14 cellular contexts compared by ENCODE assay signal in genomic region chr2:230335461-230335863, GRCh38. TPM values are rescaled to one million over a fixed set of nuclear protein-coding genes. Genes with fewer than 3 reads are reported as not detected.
DNase-seq lines count a peak whose midpoint lies in the region; ATAC-seq, FAIRE-seq and TF ChIP-seq lines count a peak whose summit lies in the region.
"Had no signal": no experiment of that assay in that cellular context is flagged by ENCODE, and none has a peak within 500 bp of the region (broad histone marks: within the 10 kb centered on the region; RNA-seq: fewer than 3 reads in every experiment).

No MANE protein-coding gene starts in this region.

- H3K9me3 Mint-ChIP-seq in activated T-helper 17 cell treated with anti-CD3 and anti-CD28 coated beads, Interleukin-2, amount 50 U/mL, for 72 hours, result no peaks in the 10 kb centered on the region
- H3K9me3 Mint-ChIP-seq in nephron progenitor cell, result peaks cover 11% of the 10 kb centered on the region

- no peaks in the 10 kb centered on the region for H3K79me2 ChIP-seq in HepG2 (ENCODE audit: insufficient read depth, low read length)

- H3K9me3 ChIP-seq in HepG2 (ENCODE audit: low read length) (no peaks in the 10 kb centered on the region), right lobe of liver (no peaks in the 10 kb centered on the region)
- H3K9me3 ChIP-seq: esophagus squamous epithelium, psoas muscle had no signal

- ATAC-seq in HepG2, result no peak
- ATAC-seq in right lobe of liver, result no peak
- ATAC-seq in activated T-helper 17 cell treated with anti-CD3 and anti-CD28 coated beads, Interleukin-2, amount 50 U/mL, for 72 hours (replicated peaks), result peak; percentile 92
- ATAC-seq: psoas muscle had no signal

- H3K9ac ChIP-seq in HepG2 (ENCODE audit: insufficient read depth, low read depth, low read length), result no peak overlapping the region

- H3K4me1 Mint-ChIP-seq in activated T-helper 17 cell treated with anti-CD3 and anti-CD28 coated beads, Interleukin-2, amount 50 U/mL, for 72 hours, result peaks cover 39% of the 10 kb centered on the region
- H3K4me1 Mint-ChIP-seq in nephron progenitor cell, result no peaks in the 10 kb centered on the region

- peak overlapping the region; percentile 75 for H3K27ac Mint-ChIP-seq in activated T-helper 17 cell treated with anti-CD3 and anti-CD28 coated beads, Interleukin-2, amount 50 U/mL, for 72 hours
- H3K27ac Mint-ChIP-seq in nephron progenitor cell, result no peak overlapping the region

- POLR2A ChIA-PET in HepG2 (lab: Yijun Ruan, JAX), result no interaction called here

- H3K4me1 ChIP-seq in HepG2 (ENCODE audit: insufficient read depth, low read length) (peaks cover 9% of the 10 kb centered on the region), right lobe of liver (no peaks in the 10 kb centered on the region)

- in situ Hi-C loops in HepG2 (cut with HindIII; ENCODE audit: extremely low pct_ligation_motif_present, low pct_unique_long_range_greater_than_20kb), result no loop called here

- 69% methylated on average over 3 of the region's 3 CpGs for WGBS in HepG2 (ENCODE audit: low lambda C conversion rate)
- 44% methylated on average over 3 of the region's 3 CpGs for WGBS in right lobe of liver (ENCODE audit: insufficient coverage, low coverage, low lambda C conversion rate, missing lambda C conversion rate)

- no peak for FAIRE-seq in HepG2 (lab: Jason Lieb, UNC)
- no peak for FAIRE-seq in HTR-8/SVneo (lab: Jason Lieb, UNC)

- H4K20me1 ChIP-seq in HepG2 (ENCODE audit: insufficient read depth, low read length), result no peaks in the 10 kb centered on the region

- no peaks in the 10 kb centered on the region for H3K27me3 Mint-ChIP-seq in activated T-helper 17 cell treated with anti-CD3 and anti-CD28 coated beads, Interleukin-2, amount 50 U/mL, for 72 hours
- peaks cover 8% of the 10 kb centered on the region for H3K27me3 Mint-ChIP-seq in nephron progenitor cell (ENCODE audit: low read depth, poor library complexity)

- intact Hi-C loops in HepG2 (cut with micrococcal nuclease; ENCODE audit: unreplicated experiment) (no loop called here), right lobe of liver (cut with DNase I) (no loop called here)

- H3K27me3 ChIP-seq in HepG2 (ENCODE audit: control insufficient read depth in 1 of 2, insufficient read depth in 2 of 2, low read length in 2 of 2) (no peaks in the 10 kb centered on the region), right lobe of liver (no peaks in the 10 kb centered on the region)
- H3K27me3 ChIP-seq: esophagus squamous epithelium had no signal

- H3K27ac ChIP-seq in HepG2 (ENCODE audit: extremely low read length, insufficient read depth, low read length) (no peak overlapping the region), right lobe of liver (no peak overlapping the region)
- H3K27ac ChIP-seq: esophagus squamous epithelium, psoas muscle had no signal

- TF ChIP-seq EP300 in HepG2 (IDR thresholded peaks at IDR 0.05; ENCODE audit: low read depth in 2 of 2, low read length in 2 of 2), result no peak
- no peak for TF ChIP-seq EP300 in HepG2 (CRISPR knock-in tag; IDR thresholded peaks at IDR 0.05; ENCODE audit: borderline replicate concordance)

- TF ChIP-seq POLR2A in HepG2 (IDR thresholded peaks at IDR 0.05; ENCODE audit: insufficient read depth in 1 of 2, low read depth in 2 of 2, low read length in 2 of 2) (no peak), right lobe of liver (IDR thresholded peaks at IDR 0.05) (no peak)

- TF ChIP-seq CTCF in HepG2 (CRISPR knock-in tag; IDR thresholded peaks at IDR 0.05) (no peak), right lobe of liver (IDR thresholded peaks at IDR 0.05) (no peak), GM20000 (IDR thresholded peaks at IDR 0.05; ENCODE audit: extremely low read depth, missing control alignments) (no peak), nephron progenitor cell (IDR thresholded peaks at IDR 0.05) (no peak)

- H3K4me3 ChIP-seq in HepG2 (replicated peaks in 1 of 3; ENCODE audit: insufficient read depth in 1 of 3, low read depth in 2 of 3, low read length in 3 of 3), result no peak overlapping the region
- no peak overlapping the region for H3K4me3 ChIP-seq in right lobe of liver
- H3K4me3 ChIP-seq: esophagus squamous epithelium, psoas muscle had no signal

- no peak overlapping the region for H3K4me2 ChIP-seq in HepG2 (ENCODE audit: low read depth, low read length)

- CTCF ChIA-PET in HepG2 (lab: Yijun Ruan, JAX; ENCODE audit: low intra/inter-chr PET ratio, low total read pairs), result no interaction called here

- BruUV-seq in HepG2 (replicated peaks; lab: Mats Ljungman, UMichigan), result no TSS peak

- no peak overlapping the region for H2AFZ ChIP-seq in HepG2 (ENCODE audit: low read length)

- H3K36me3 Mint-ChIP-seq in activated T-helper 17 cell treated with anti-CD3 and anti-CD28 coated beads, Interleukin-2, amount 50 U/mL, for 72 hours (ENCODE audit: low read depth), result peaks cover 71% of the 10 kb centered on the region
- H3K36me3 Mint-ChIP-seq in nephron progenitor cell (ENCODE audit: low read depth), result no peaks in the 10 kb centered on the region

- H3K4me3 Mint-ChIP-seq in activated T-helper 17 cell treated with anti-CD3 and anti-CD28 coated beads, Interleukin-2, amount 50 U/mL, for 72 hours, result peak overlapping the region; percentile 67
- H3K4me3 Mint-ChIP-seq in nephron progenitor cell, result no peak overlapping the region

- H3K36me3 ChIP-seq in HepG2 (replicated peaks in 1 of 2; ENCODE audit: control insufficient read depth in 1 of 2, insufficient read depth in 2 of 2, low read length in 2 of 2) (peaks cover 2 to 3% of the 10 kb centered on the region in 2 experiments; a peak in 3 of 5 replicates), right lobe of liver (no peaks in the 10 kb centered on the region)

- TF ChIP-seq RAD21 in HepG2 (CRISPR knock-in tag; IDR thresholded peaks at IDR 0.05), result no peak

- DNase-seq in HepG2 (ENCODE audit: low spot score) (no peak), right lobe of liver (no peak), iris pigment epithelial cell (ENCODE audit: low read depth) (peak; percentile 38), NCI-H446 treated with DMSO at 0.1 percent for 48 hours (lab: John Stamatoyannopoulos, UW) (no peak), HTR-8/SVneo (ENCODE audit: insufficient read length, low spot score) (no peak), GM20000 (ENCODE audit: low spot score) (no peak), nephron progenitor cell (no peak)
- DNase-seq: activated effector memory CD4-positive, alpha-beta T cell treated with anti-CD3 and anti-CD28 coated beads, Interleukin-2, amount 50 U/mL, for 16 hours; DMS53; esophagus squamous epithelium; NCI-H2081; psoas muscle; SHP77 had no signal

TF ChIP-seq in HepG2, 621 proteins besides CTCF, POLR2A, EP300 and RAD21:
- TF ChIP-seq HOMEZ (CRISPR knock-in tag; IDR thresholded peaks at IDR 0.05; ENCODE audit: low read depth) (peak; percentile 14; the same call in 1 of the 2 replicates), ZNF543 (CRISPR knock-in tag; IDR thresholded peaks at IDR 0.05) (no peak)
TF ChIP-seq in HepG2: peak in this region for 1.

RNA-seq across cellular contexts. Expression of gene SP140L, which starts 8.5 kb away (rescaled TPM):
- total RNA-seq in HepG2 (2016; rRNA removed; fragmentation: Illumina TruSeq; extraction: Trizol) (13.2 and 17.5 TPM in 2 replicates), right lobe of liver (10 to 100 TPM in 5 of 6 experiments, 1 to 10 TPM in 1; 6.6 to 17.9 (median 11.3) TPM)
- total RNA-seq in HepG2 (2016; cell fraction: cytosol; rRNA removed; fragmentation: Illumina TruSeq; extraction: Trizol; ENCODE audit: low read depth), result 5.6 TPM in 2 replicates
- 13.2 and 18.1 TPM in 2 replicates for total RNA-seq in HepG2 (2016; cell fraction: insoluble cytoplasmic fraction; rRNA removed; fragmentation: Illumina TruSeq; extraction: Trizol)
- 4.1 and 5.0 TPM in 2 replicates for total RNA-seq in HepG2 (2016; cell fraction: membrane; rRNA removed; fragmentation: Illumina TruSeq; extraction: Trizol)
- 26.0 and 35.8 TPM in 2 replicates for total RNA-seq in HepG2 (2016; cell fraction: nucleus; rRNA removed; fragmentation: Illumina TruSeq; extraction: Trizol)
- 10.9 and 13.7 TPM in 2 replicates for polyA plus RNA-seq in HepG2 (2011; rRNA removed)
- 4.5 and 5.7 TPM in 2 replicates for polyA plus RNA-seq in HepG2 (2011; cell fraction: cytosol; rRNA removed)
- polyA plus RNA-seq in HepG2 (2011; cell fraction: nucleus; rRNA removed), result 24.8 and 38.1 TPM in 2 replicates
- polyA plus RNA-seq in HepG2 (2012), result 11.8 and 16.1 TPM in 2 replicates
- 0.91 and 1.0 TPM in 2 replicates for polyA plus RNA-seq in HepG2 (2016; cell fraction: cytosol; fragmentation: Illumina TruSeq; extraction: Trizol; ENCODE audit: low read depth)
- polyA plus RNA-seq in HepG2 (2016; cell fraction: insoluble cytoplasmic fraction; fragmentation: Illumina TruSeq; extraction: Trizol; ENCODE audit: low read depth), result 15.7 TPM in 2 replicates
- 2.0 and 2.4 TPM in 2 replicates for polyA plus RNA-seq in HepG2 (2016; cell fraction: membrane; fragmentation: Illumina TruSeq; extraction: Trizol; ENCODE audit: low read depth)
- 44.7 and 46.0 TPM in 2 replicates for polyA plus RNA-seq in HepG2 (2016; cell fraction: nucleus; fragmentation: Illumina TruSeq; extraction: Trizol; ENCODE audit: insufficient read depth, low read depth)
- 3.0 and 5.6 TPM in 2 replicates for polyA minus RNA-seq in HepG2 (2011; rRNA and poly(A)+ RNA removed; ENCODE audit: low replicate concordance)
- 3.8 and 4.1 TPM in 2 replicates for polyA minus RNA-seq in HepG2 (2011; cell fraction: cytosol; rRNA and poly(A)+ RNA removed)
- 33.9 and 48.9 TPM in 2 replicates for polyA minus RNA-seq in HepG2 (2011; cell fraction: nucleus; rRNA and poly(A)+ RNA removed)
- 10 to 100 TPM; 45.1 to 70.4 TPM for total RNA-seq in activated T-helper 17 cell treated with anti-CD3 and anti-CD28 coated beads, Interleukin-2, amount 50 U/mL, for 72 hours
